In genomic region chr7:92834661-92835139, GRCh38 we compare ENCODE assay signal across 8 cellular contexts. TPM values are rescaled to one million over a fixed set of nuclear protein-coding genes. Genes with fewer than 3 reads are reported as not detected.
DNase-seq lines count a peak whose midpoint lies in the region; ATAC-seq and TF ChIP-seq lines count a peak whose summit lies in the region.

No MANE protein-coding gene starts in this region.

- H3K27me3 ChIP-seq in ascending aorta (no peaks in the 10 kb centered on the region), iPS-18a (ENCODE audit: control insufficient read depth, insufficient read depth, low read length) (peaks cover 40% of the 10 kb centered on the region), spleen (replicated peaks in 1 of 7) (peaks cover 0 to 6% (median 0%) of the 10 kb centered on the region in 7 donors)

- peak overlapping the region; percentile 19 for H3K9ac ChIP-seq in iPS-18a (ENCODE audit: low read length)

- intact Hi-C loops in ascending aorta (cut with DNase I) (loop anchor here (10.0 kb wide), 1 partner anchor 220 kb away; no protein-coding TSS in a partner anchor), spleen (cut with DNase I; ENCODE audit: low total_unique reads) (loop anchor here (5.0 to 10.0 kb wide), 3 partner anchors 112 to 210 kb away; no protein-coding TSS in a partner anchor)

- H3K36me3 ChIP-seq in ascending aorta (no peaks in the 10 kb centered on the region), iPS-18a (ENCODE audit: control insufficient read depth, low read depth, low read length) (no peaks in the 10 kb centered on the region), spleen (no peaks in the 10 kb centered on the region)

- ATAC-seq in GM21786 (IDR thresholded peaks at IDR 0.05; ENCODE audit: unreplicated experiment), result no peak

- peak overlapping the region; percentile 64 to 91 for H3K27ac ChIP-seq in ascending aorta
- no peak overlapping the region for H3K27ac ChIP-seq in iPS-18a (ENCODE audit: low read length)
- peak overlapping the region; percentile 78 to 91 (median 86) for H3K27ac ChIP-seq in spleen

- H3K9me3 ChIP-seq in ascending aorta, result no peaks in the 10 kb centered on the region
- H3K9me3 ChIP-seq in iPS-18a (ENCODE audit: control insufficient read depth, low read depth, low read length), result no peaks in the 10 kb centered on the region
- no peaks in the 10 kb centered on the region for H3K9me3 ChIP-seq in spleen

- peak overlapping the region; percentile 51; the same call in 1 of the 2 replicates for H3K4me3 ChIP-seq in LNCaP clone FGC (ENCODE audit: low read depth, low read length)
- H3K4me3 ChIP-seq in ascending aorta, result peak overlapping the region; percentile 78 to 97
- H3K4me3 ChIP-seq in iPS-18a (ENCODE audit: low read length), result peak overlapping the region; percentile 79
- peak overlapping the region; percentile 67 to 95 (median 82) for H3K4me3 ChIP-seq in spleen

- TF ChIP-seq POLR2A in spleen (IDR thresholded peaks at IDR 0.05), result no peak

- TF ChIP-seq CTCF in LNCaP clone FGC (IDR thresholded peaks at IDR 0.05; ENCODE audit: control insufficient read depth, extremely low read depth, insufficient read depth) (no peak), ascending aorta (IDR thresholded peaks at IDR 0.05) (no peak), spleen (IDR thresholded peaks at IDR 0.05 in 8 of 11, conservative IDR thresholded peaks at IDR 0.05 in 3 of 11) (no peak)

- H3K4me1 ChIP-seq in ascending aorta (peaks cover 0 to 6% of the 10 kb centered on the region in 2 donors), iPS-18a (ENCODE audit: control insufficient read depth, low read depth, low read length) (peaks cover 33% of the 10 kb centered on the region), spleen (peaks cover 9 to 62% (median 37%) of the 10 kb centered on the region in 6 donors)

- DNase-seq in Daoy (ENCODE audit: low read depth) (peak; percentile 34), LNCaP clone FGC (ENCODE audit: low read depth) (no peak), ascending aorta (ENCODE audit: low spot score in 2 of 2) (no peak), spleen (no peak), epidermal melanocyte (ENCODE audit: insufficient read length, low spot score) (no peak), NCI-H2171 treated with DMSO at 0.1 percent for 48 hours (lab: John Stamatoyannopoulos, UW) (no peak)

- 0 to 1% (median 0%) methylated on average over 6 to 35 of the region's 35 CpGs for WGBS in spleen, 5 donors

RNA-seq across cellular contexts. Expression of gene CDK6, which starts 1.7 kb away (rescaled TPM):
- 82.2 and 92.9 TPM in 2 replicates for total RNA-seq in Daoy (2014; rRNA removed; shearing (Covaris generic))
- total RNA-seq in ascending aorta, result 7.3 TPM
- 10 to 100 TPM; 22.6 to 37.8 (median 29.9) TPM for total RNA-seq in spleen
- polyA plus RNA-seq in spleen, result 1 to 10 TPM in 2 of 3 donors, under 1 TPM in 1; 0.91 to 2.0 (median 1.8) TPM
